ENCODE assay signal across 8 cellular contexts in genomic region chr2:197804758-197805597, GRCh38. TPM values are rescaled to one million over a fixed set of nuclear protein-coding genes. Genes with fewer than 3 reads are reported as not detected.
DNase-seq lines count a peak whose midpoint lies in the region; TF ChIP-seq lines count a peak whose summit lies in the region.

No MANE protein-coding gene starts in this region.

- peak; percentile 26 for DNase-seq in GM10248 (ENCODE audit: extremely low spot score)
- peak in 1 of 2 experiments; percentile 52 for DNase-seq in HAP-1 (ENCODE audit: low spot score in 2 of 2)
- DNase-seq in adipocyte (ENCODE audit: low read depth): peak; percentile 66
- DNase-seq in right atrium auricular region (ENCODE audit: low spot score): no peak
- peak; percentile 81 for DNase-seq in retina
- no peak for DNase-seq in pons (ENCODE audit: low spot score)
- no peak for DNase-seq in NCI-H2171 treated with DMSO at 0.1 percent for 48 hours (lab: John Stamatoyannopoulos, UW)

- peak; percentile 6 for TF ChIP-seq CTCF in GM10248 (IDR thresholded peaks at IDR 0.05; ENCODE audit: control extremely low read depth, extremely low read depth, low read depth, missing control alignments)
- TF ChIP-seq CTCF in OCI-LY1 (IDR thresholded peaks at IDR 0.05; ENCODE audit: low read length): no peak
- TF ChIP-seq CTCF in right atrium auricular region (IDR thresholded peaks at IDR 0.05): peak in 1 of 2 donors; percentile 7

- in situ Hi-C loops in HAP-1 (cut with MboI; ENCODE audit: low sequenced_read_pairs): loop anchor here (10.0 kb wide), 1 partner anchor 490 kb away; no protein-coding TSS in a partner anchor

- H4K20me1 ChIP-seq in OCI-LY1 (ENCODE audit: insufficient read depth, low read length): no peaks in the 10 kb centered on the region

- H3K4me2 ChIP-seq in OCI-LY1 (ENCODE audit: low read length): peak overlapping the region; percentile 64

- H3K27ac ChIP-seq in OCI-LY1 (ENCODE audit: low read depth, low read length, poor library complexity, severe bottlenecking) (no peak overlapping the region), right atrium auricular region (peak overlapping the region; percentile 82 to 85)

- POLR2A ChIA-PET in GM10248 (lab: Yijun Ruan, JAX): no interaction called here

- no peaks in the 10 kb centered on the region for H3K79me2 ChIP-seq in OCI-LY1 (ENCODE audit: insufficient read depth, low read length)

- no peaks in the 10 kb centered on the region for H3K36me3 ChIP-seq in HAP-1 (replicated peaks)
- no peaks in the 10 kb centered on the region for H3K36me3 ChIP-seq in OCI-LY1 (ENCODE audit: insufficient read depth, low read length)
- no peaks in the 10 kb centered on the region for H3K36me3 ChIP-seq in adipocyte (ENCODE audit: control insufficient read depth, insufficient read depth, low read length, severe bottlenecking)
- no peaks in the 10 kb centered on the region for H3K36me3 ChIP-seq in right atrium auricular region

- H3K9me2 ChIP-seq in OCI-LY1 (ENCODE audit: low read depth, low read length): no peaks in the 10 kb centered on the region

- H3K4me3 ChIP-seq in HAP-1 (peak overlapping the region; percentile 41), OCI-LY1 (ENCODE audit: low read depth, low read length, poor library complexity, severe bottlenecking) (peak overlapping the region; percentile 59), adipocyte (ENCODE audit: low read length) (peak overlapping the region; percentile 86), right atrium auricular region (peak overlapping the region; percentile 92)

- H3K27me3 ChIP-seq in HAP-1 (ENCODE audit: low read depth) (peaks cover 42% of the 10 kb centered on the region), OCI-LY1 (ENCODE audit: insufficient read depth, low read length) (no peaks in the 10 kb centered on the region), adipocyte (replicated peaks; ENCODE audit: control insufficient read depth, insufficient read depth, low read length) (no peaks in the 10 kb centered on the region), right atrium auricular region (no peaks in the 10 kb centered on the region)

- H3K4me1 ChIP-seq in HAP-1 (no peaks in the 10 kb centered on the region), OCI-LY1 (ENCODE audit: insufficient read depth, low read length, severe bottlenecking) (peaks cover 6% of the 10 kb centered on the region), adipocyte (ENCODE audit: control insufficient read depth, insufficient read depth, low read length) (peaks cover 23% of the 10 kb centered on the region), right atrium auricular region (peaks cover 0 to 45% of the 10 kb centered on the region in 2 donors)

- no peak overlapping the region for H2AFZ ChIP-seq in OCI-LY1 (ENCODE audit: low read length)

- no peak overlapping the region; the same call in 1 of the 2 replicates for H3K9ac ChIP-seq in OCI-LY1 (ENCODE audit: low read length)
- peak overlapping the region; percentile 67 for H3K9ac ChIP-seq in adipocyte (ENCODE audit: low read length)

- no peaks in the 10 kb centered on the region for H3K9me3 ChIP-seq in HAP-1
- H3K9me3 ChIP-seq in OCI-LY1 (ENCODE audit: low read length): no peaks in the 10 kb centered on the region
- no peaks in the 10 kb centered on the region for H3K9me3 ChIP-seq in adipocyte (ENCODE audit: control insufficient read depth, low read length)
- H3K9me3 ChIP-seq in right atrium auricular region: no peaks in the 10 kb centered on the region

- CTCF ChIA-PET in GM10248 (lab: Yijun Ruan, JAX): interaction anchor here (1.0 to 1.8 kb wide), 3 partner anchors 8 to 323 kb away, joined by 3 to 15 read pairs (median 5); no protein-coding TSS in a partner anchor

- H3F3A ChIP-seq in OCI-LY1 (ENCODE audit: insufficient read depth, low read length): no peaks in the 10 kb centered on the region

RNA-seq across cellular contexts. Expression of gene PLCL1, which starts 0.6 kb away (rescaled TPM):
- 10 to 100 TPM; 26.8 to 32.0 TPM for total RNA-seq in right atrium auricular region

RNA-seq across cellular contexts. Expression of gene BOLL, which starts 19.9 kb away (rescaled TPM):
- not detected for total RNA-seq in right atrium auricular region

Comparison
In these comparisons a context has a peak if more than half of its experiments do, and no peak if none do; other contexts are left out.
1. DNase-seq: peak in GM10248 (single experiment), adipocyte (single experiment) and retina (single experiment); none in right atrium auricular region (single experiment), pons (single experiment) and NCI-H2171 treated with DMSO at 0.1 percent for 48 hours (single experiment).
2. H3K4me3 ChIP-seq: peak in every context shown above with its lines; median percentile 92 in right atrium auricular region; 86 in adipocyte; 59 in OCI-LY1; 41 in HAP-1.